In genomic region chr1:198604973-198605372, GRCh38 we compare ENCODE assay signal across 15 cellular contexts. TPM values are rescaled to one million over a fixed set of nuclear protein-coding genes. Genes with fewer than 3 reads are reported as not detected.
"Had no signal": no experiment of that assay in that cellular context is flagged by ENCODE, and none has a peak within 500 bp of the region (broad histone marks: within the 10 kb centered on the region; RNA-seq: fewer than 3 reads in every experiment).

No MANE protein-coding gene starts in this region.

- H3K4me3 ChIP-seq: breast epithelium, gastrocnemius medialis, heart right ventricle, lower lobe of right lung, psoas muscle, sigmoid colon, spleen, stomach, testis, upper lobe of right lung had no signal

- H3K4me1 ChIP-seq: breast epithelium, gastrocnemius medialis, lower lobe of right lung, psoas muscle, sigmoid colon, stomach, testis, upper lobe of right lung had no signal

- H3K27ac ChIP-seq: breast epithelium, gastrocnemius medialis, heart right ventricle, lower lobe of right lung, psoas muscle, sigmoid colon, spleen, stomach, testis, upper lobe of right lung had no signal

- ATAC-seq: activated CD4-positive, CD25-positive, alpha-beta regulatory T cell treated with anti-CD3 and anti-CD28 coated beads, Interleukin-2, amount 50 U/mL, for 24 hours; gastrocnemius medialis; heart right ventricle; left colon; lower lobe of right lung; psoas muscle; upper lobe of right lung had no signal

- H3K27me3 ChIP-seq: breast epithelium, gastrocnemius medialis, sigmoid colon, spleen, stomach, testis, upper lobe of right lung had no signal

- DNase-seq: activated CD8-positive, alpha-beta memory T cell treated with anti-CD3 and anti-CD28 coated beads for 24 hours; aorta; gastrocnemius medialis; heart right ventricle; left colon; lower lobe of right lung; psoas muscle; sigmoid colon; spleen; stomach; testis; upper lobe of right lung had no signal

- H3K9me3 ChIP-seq: breast epithelium, gastrocnemius medialis, lower lobe of right lung, psoas muscle, sigmoid colon, stomach, testis, upper lobe of right lung had no signal

- H3K36me3 ChIP-seq: breast epithelium, gastrocnemius medialis, heart right ventricle, lower lobe of right lung, sigmoid colon, spleen, stomach, upper lobe of right lung had no signal

RNA-seq across cellular contexts. Expression of gene PTPRC, which starts 33.9 kb away (rescaled TPM):
- total RNA-seq: epithelial cell of proximal tubule had no signal
